ENCODE assay signal across 8 cellular contexts in the genomic region with DNA sequence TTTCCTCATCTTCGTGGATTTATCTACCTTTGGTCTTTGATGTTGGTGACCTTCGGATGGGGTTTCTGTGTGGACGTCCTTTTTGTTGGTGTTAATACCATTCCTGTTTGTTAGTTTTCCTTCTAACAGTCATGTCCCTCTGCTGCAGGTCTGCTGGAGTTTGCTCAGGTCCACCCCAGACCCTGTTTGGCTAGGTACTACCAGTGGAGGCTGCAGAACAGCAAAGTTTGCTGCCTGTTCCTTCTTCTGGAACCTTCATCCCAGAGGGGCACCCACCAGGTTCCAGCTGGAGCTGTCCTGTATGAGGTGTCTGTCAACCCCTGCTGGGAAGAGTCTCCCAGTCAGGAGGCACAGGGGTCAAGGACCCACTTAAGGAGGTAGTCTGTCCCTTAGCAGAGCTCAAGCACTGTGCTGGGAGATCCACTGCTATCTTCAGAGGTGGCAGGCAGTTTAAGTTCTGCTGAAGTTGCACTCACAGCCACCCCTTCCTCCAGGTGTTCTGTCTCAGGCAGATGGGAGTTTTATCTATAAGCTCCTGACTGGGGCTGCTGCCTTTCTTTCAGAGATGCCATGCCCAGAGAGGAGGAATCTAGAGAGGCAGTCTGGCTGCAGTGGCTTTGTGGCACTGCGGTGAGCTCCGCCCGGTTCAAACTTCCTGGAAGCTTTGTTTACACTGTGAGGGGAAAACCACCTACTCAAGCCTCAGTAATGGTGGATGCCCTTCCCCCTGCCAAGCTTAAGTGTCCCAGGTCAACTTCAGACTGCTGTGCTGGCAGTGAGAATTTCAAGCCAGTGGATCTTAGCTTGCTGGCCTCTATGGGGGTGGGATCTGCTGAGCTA. TPM values are rescaled to one million over a fixed set of nuclear protein-coding genes. Genes with fewer than 3 reads are reported as not detected.
A peak's percentile ranks its signal among the peaks of the same experiment; 100 is the strongest.
DNase-seq lines count a peak whose midpoint lies in the region; ATAC-seq, FAIRE-seq and TF ChIP-seq lines count a peak whose summit lies in the region.
"Not testable (repeated sequence)": the region's sequence is repeated elsewhere in the genome, so short reads cannot be mapped to it uniquely, and the experiment has no call there.

No MANE protein-coding gene starts in this region.

- not testable (repeated sequence) for H3K79me2 ChIP-seq in HepG2 (ENCODE audit: insufficient read depth, low read length)

- peak in 1 of 2 experiments; percentile 50 for DNase-seq in A549 (ENCODE audit: low read depth in 1 of 2, low spot score in 1 of 2)
- DNase-seq in HT-29 (ENCODE audit: low spot score): peak; percentile 83
- peak in 2 of 3 donors; percentile 18 to 57 for DNase-seq in Peyer's patch
- DNase-seq in activated CD4-positive, alpha-beta T cell treated with anti-CD3 and anti-CD28 coated beads, Interleukin-2, amount 10 ng/mL, durations not matched to agents 7 days and 5 days: peak; percentile 69
- DNase-seq in activated T-cell treated with anti-CD3 and anti-CD28 coated beads, Interleukin-2, amount 50 U/mL, for 48 hours: peak; percentile 38 to 47
- peak; percentile 7 for DNase-seq in HepG2 (ENCODE audit: low spot score)
- DNase-seq in stimulated activated CD4-positive, alpha-beta T cell treated with anti-CD3 and anti-CD28 coated beads, TNF-alpha, amount 100 ng/mL, for 48 hours (ENCODE audit: low read depth in 3 of 3): peak in 2 of 3 donors; percentile 2 to 10

- H3K27ac ChIP-seq in A549: peak overlapping the region; percentile 5 to 74; a peak in 4 of 6 replicates
- not testable (repeated sequence) for H3K27ac ChIP-seq in Peyer's patch; HepG2 (ENCODE audit: extremely low read length, insufficient read depth, low read length)

- ATAC-seq in A549 (peak in 1 of 2 experiments; percentile 45; a peak in 2 of 6 replicates), HepG2 (peak; percentile 81)

- H3K9me3 Mint-ChIP-seq in activated CD4-positive, alpha-beta T cell treated with anti-CD3 and anti-CD28 coated beads, Interleukin-2, amount 10 ng/mL, durations not matched to agents 7 days and 5 days: peaks cover 43% of the 10 kb centered on the region
- peaks cover 35% of the 10 kb centered on the region for H3K9me3 Mint-ChIP-seq in activated naive CD8-positive, alpha-beta T cell (ENCODE audit: low read depth)

- WGBS in A549 (ENCODE audit: missing lambda C conversion rate): 55% methylated on average over 6 of the region's 6 CpGs
- WGBS in HepG2 (ENCODE audit: low lambda C conversion rate): 17% methylated on average over 3 of the region's 6 CpGs

- intact Hi-C loops in HepG2 (cut with micrococcal nuclease; ENCODE audit: unreplicated experiment): not testable (repeated sequence)

- H3K4me2 ChIP-seq in A549 (peak overlapping the region; percentile 38), HepG2 (ENCODE audit: low read depth, low read length) (peak overlapping the region; percentile 61)

- not testable (repeated sequence) for H3K9ac ChIP-seq in HepG2 (ENCODE audit: insufficient read depth, low read depth, low read length)

- H3K4me1 Mint-ChIP-seq in activated CD4-positive, alpha-beta T cell treated with anti-CD3 and anti-CD28 coated beads, Interleukin-2, amount 10 ng/mL, durations not matched to agents 7 days and 5 days: peaks cover 30% of the 10 kb centered on the region
- peaks cover 37% of the 10 kb centered on the region for H3K4me1 Mint-ChIP-seq in activated naive CD8-positive, alpha-beta T cell (ENCODE audit: low read depth)

- FAIRE-seq in A549 (lab: Jason Lieb, UNC); HepG2 (lab: Jason Lieb, UNC): not testable (repeated sequence)

- CTCF ChIA-PET in A549 (lab: Yijun Ruan, JAX); HepG2 (lab: Yijun Ruan, JAX; ENCODE audit: low intra/inter-chr PET ratio, low total read pairs): not testable (repeated sequence)
- CTCF ChIA-PET in activated CD4-positive, alpha-beta T cell treated with anti-CD3 and anti-CD28 coated beads, Interleukin-2, amount 10 ng/mL, durations not matched to agents 7 days and 5 days (lab: Charles Lee): interaction anchor here (0.6 to 1.3 kb wide), 2 partner anchors 33 to 89 kb away, joined by 3 read pairs; no protein-coding TSS in a partner anchor

- POLR2A ChIA-PET in A549 (lab: Yijun Ruan, JAX): not testable (repeated sequence)
- POLR2A ChIA-PET in activated CD4-positive, alpha-beta T cell treated with anti-CD3 and anti-CD28 coated beads, Interleukin-2, amount 10 ng/mL, durations not matched to agents 7 days and 5 days (lab: Charles Lee): interaction anchor here (0.6 kb wide), 1 partner anchor 302 kb away, joined by 5 read pairs; no protein-coding TSS in a partner anchor
- POLR2A ChIA-PET in HepG2 (lab: Yijun Ruan, JAX): interaction anchor here (0.9 to 2.1 kb wide), 2 partner anchors 12 to 40 kb away, joined by 3 to 9 read pairs; partner anchors contain the start of gene TMEM106B

- H3K4me3 Mint-ChIP-seq in activated CD4-positive, alpha-beta T cell treated with anti-CD3 and anti-CD28 coated beads, Interleukin-2, amount 10 ng/mL, durations not matched to agents 7 days and 5 days: peak overlapping the region; percentile 8
- H3K4me3 Mint-ChIP-seq in activated naive CD8-positive, alpha-beta T cell: peak overlapping the region; percentile 42

- H2AFZ ChIP-seq in HepG2 (ENCODE audit: low read length): not testable (repeated sequence)

- BruUV-seq in HepG2 (replicated peaks; lab: Mats Ljungman, UMichigan): not testable (repeated sequence)

- H3K27me3 ChIP-seq in Peyer's patch; HepG2 (ENCODE audit: control insufficient read depth in 1 of 2, insufficient read depth in 2 of 2, low read length in 2 of 2): not testable (repeated sequence)

- H3K36me3 Mint-ChIP-seq in activated CD4-positive, alpha-beta T cell treated with anti-CD3 and anti-CD28 coated beads, Interleukin-2, amount 10 ng/mL, durations not matched to agents 7 days and 5 days (ENCODE audit: low read depth): peaks cover 36% of the 10 kb centered on the region
- peaks cover 34% of the 10 kb centered on the region for H3K36me3 Mint-ChIP-seq in activated naive CD8-positive, alpha-beta T cell

- not testable (repeated sequence) for TF ChIP-seq CTCF in A549 (IDR thresholded peaks at IDR 0.05); Peyer's patch (IDR thresholded peaks at IDR 0.05); HepG2 (CRISPR knock-in tag; IDR thresholded peaks at IDR 0.05)

- H3K4me3 ChIP-seq in A549, Peyer's patch: not testable (repeated sequence)
- H3K4me3 ChIP-seq in HepG2 (replicated peaks in 1 of 3; ENCODE audit: insufficient read depth in 1 of 3, low read depth in 2 of 3, low read length in 3 of 3): peak overlapping the region in 1 of 3 experiments; percentile 26; a peak in 1 of 6 replicates

- H3K4me1 ChIP-seq in A549 (peaks cover 14% of the 10 kb centered on the region), HepG2 (ENCODE audit: insufficient read depth, low read length) (peaks cover 25% of the 10 kb centered on the region)
- H3K4me1 ChIP-seq in Peyer's patch: not testable (repeated sequence)

- peaks cover 33% of the 10 kb centered on the region for H3K27me3 Mint-ChIP-seq in activated CD4-positive, alpha-beta T cell treated with anti-CD3 and anti-CD28 coated beads, Interleukin-2, amount 10 ng/mL, durations not matched to agents 7 days and 5 days
- not testable (repeated sequence) for H3K27me3 Mint-ChIP-seq in activated naive CD8-positive, alpha-beta T cell

- in situ Hi-C loops in HepG2 (cut with HindIII; ENCODE audit: extremely low pct_ligation_motif_present, low pct_unique_long_range_greater_than_20kb): not testable (repeated sequence)

- TF ChIP-seq RAD21 in A549 (conservative IDR thresholded peaks at IDR 0.05 in 1 of 2, IDR thresholded peaks at IDR 0.05 in 1 of 2); HepG2 (CRISPR knock-in tag; IDR thresholded peaks at IDR 0.05): not testable (repeated sequence)

- H3K27ac Mint-ChIP-seq in activated CD4-positive, alpha-beta T cell treated with anti-CD3 and anti-CD28 coated beads, Interleukin-2, amount 10 ng/mL, durations not matched to agents 7 days and 5 days: peak overlapping the region; percentile 86
- H3K27ac Mint-ChIP-seq in activated naive CD8-positive, alpha-beta T cell: peak overlapping the region; percentile 70

- TF ChIP-seq POLR2A in A549 (IDR thresholded peaks at IDR 0.05; ENCODE audit: low read length); Peyer's patch (IDR thresholded peaks at IDR 0.05); HepG2 (IDR thresholded peaks at IDR 0.05; ENCODE audit: insufficient read depth in 1 of 2, low read depth in 2 of 2, low read length in 2 of 2): not testable (repeated sequence)

- H4K20me1 ChIP-seq in HepG2 (ENCODE audit: insufficient read depth, low read length): not testable (repeated sequence)

- not testable (repeated sequence) for TF ChIP-seq EP300 in A549 (IDR thresholded peaks at IDR 0.05); HepG2 (IDR thresholded peaks at IDR 0.05; ENCODE audit: low read depth in 2 of 2, low read length in 2 of 2); HepG2 (CRISPR knock-in tag; IDR thresholded peaks at IDR 0.05; ENCODE audit: borderline replicate concordance)

- H3K36me3 ChIP-seq in Peyer's patch; HepG2 (replicated peaks in 1 of 2; ENCODE audit: control insufficient read depth in 1 of 2, insufficient read depth in 2 of 2, low read length in 2 of 2): not testable (repeated sequence)

- peaks cover 20% of the 10 kb centered on the region for H3K9me3 ChIP-seq in A549
- not testable (repeated sequence) for H3K9me3 ChIP-seq in Peyer's patch; HepG2 (ENCODE audit: low read length)

RNA-seq across cellular contexts. Expression of gene TMEM106B, which starts 40.9 kb away (rescaled TPM):
- polyA plus RNA-seq in A549 (2011; rRNA removed): 94.8 and 123 TPM in 2 replicates
- 23.5 and 26.4 TPM in 2 replicates for polyA plus RNA-seq in A549 (2012; cell fraction: cytosol; rRNA removed)
- 13.9 and 14.6 TPM in 2 replicates for polyA plus RNA-seq in A549 (2012; cell fraction: nucleus; rRNA removed)
- polyA plus RNA-seq in A549 (2017; fragmentation: RNase III; extraction: RNeasy Plus Mini Kit Qiagen cat#74134 plus additional on column Dnase treatment): 65.2 to 80.8 TPM (median 70.9 TPM) in 3 replicates
- polyA minus RNA-seq in A549 (2011; rRNA and poly(A)+ RNA removed): 32.9 and 34.3 TPM in 2 replicates
- total RNA-seq in HT-29 (2014; rRNA removed; shearing (Covaris generic)): 6.6 and 10.1 TPM in 2 replicates
- total RNA-seq in Peyer's patch: 10 to 100 TPM; 30.5 to 87.4 (median 42.8) TPM
- 10 to 100 TPM; 35.1 to 42.5 TPM for total RNA-seq in activated CD4-positive, alpha-beta T cell treated with anti-CD3 and anti-CD28 coated beads, Interleukin-2, amount 10 ng/mL, durations not matched to agents 7 days and 5 days
- 23.4 and 25.1 TPM in 2 replicates for total RNA-seq in HepG2 (2016; rRNA removed; fragmentation: Illumina TruSeq; extraction: Trizol)
- 3.8 and 6.2 TPM in 2 replicates for total RNA-seq in HepG2 (2016; cell fraction: cytosol; rRNA removed; fragmentation: Illumina TruSeq; extraction: Trizol; ENCODE audit: low read depth)
- 18.5 and 22.2 TPM in 2 replicates for total RNA-seq in HepG2 (2016; cell fraction: insoluble cytoplasmic fraction; rRNA removed; fragmentation: Illumina TruSeq; extraction: Trizol)
- total RNA-seq in HepG2 (2016; cell fraction: membrane; rRNA removed; fragmentation: Illumina TruSeq; extraction: Trizol): 11.9 and 12.5 TPM in 2 replicates
- 29.5 and 37.2 TPM in 2 replicates for total RNA-seq in HepG2 (2016; cell fraction: nucleus; rRNA removed; fragmentation: Illumina TruSeq; extraction: Trizol)
- 16.8 and 17.7 TPM in 2 replicates for polyA plus RNA-seq in HepG2 (2011; rRNA removed)
- 8.2 and 15.0 TPM in 2 replicates for polyA plus RNA-seq in HepG2 (2011; cell fraction: cytosol; rRNA removed)
- 3.3 and 6.7 TPM in 2 replicates for polyA plus RNA-seq in HepG2 (2011; cell fraction: nucleus; rRNA removed)
- 22.8 and 23.5 TPM in 2 replicates for polyA plus RNA-seq in HepG2 (2012)
- polyA plus RNA-seq in HepG2 (2016; cell fraction: cytosol; fragmentation: Illumina TruSeq; extraction: Trizol; ENCODE audit: low read depth): 2.4 and 3.9 TPM in 2 replicates
- 14.7 and 17.8 TPM in 2 replicates for polyA plus RNA-seq in HepG2 (2016; cell fraction: insoluble cytoplasmic fraction; fragmentation: Illumina TruSeq; extraction: Trizol; ENCODE audit: low read depth)
- 4.8 and 5.6 TPM in 2 replicates for polyA plus RNA-seq in HepG2 (2016; cell fraction: membrane; fragmentation: Illumina TruSeq; extraction: Trizol; ENCODE audit: low read depth)
- polyA plus RNA-seq in HepG2 (2016; cell fraction: nucleus; fragmentation: Illumina TruSeq; extraction: Trizol; ENCODE audit: insufficient read depth, low read depth): 24.5 and 24.8 TPM in 2 replicates
- 6.9 and 7.6 TPM in 2 replicates for polyA minus RNA-seq in HepG2 (2011; rRNA and poly(A)+ RNA removed; ENCODE audit: low replicate concordance)
- polyA minus RNA-seq in HepG2 (2011; cell fraction: cytosol; rRNA and poly(A)+ RNA removed): 19.3 and 25.8 TPM in 2 replicates
- polyA minus RNA-seq in HepG2 (2011; cell fraction: nucleus; rRNA and poly(A)+ RNA removed): 23.4 and 29.3 TPM in 2 replicates
